ENCODE assay signal across 8 cellular contexts in genomic region chr4:37666625-37667071, GRCh38. TPM values are rescaled to one million over a fixed set of nuclear protein-coding genes. Genes with fewer than 3 reads are reported as not detected.
DNase-seq lines count a peak whose midpoint lies in the region; ATAC-seq and FAIRE-seq lines count a peak whose summit lies in the region.

No MANE protein-coding gene starts in this region.

- H3K27ac Mint-ChIP-seq in dendritic cell treated with granulocyte-macrophage colony-stimulating factor and Interleukin-4, amounts not matched to agents 40 ng/mL and 50 ng/mL, for 4 days = peak overlapping the region; percentile 81

- H3K27me3 Mint-ChIP-seq in dendritic cell treated with granulocyte-macrophage colony-stimulating factor and Interleukin-4, amounts not matched to agents 40 ng/mL and 50 ng/mL, for 4 days = no peaks in the 10 kb centered on the region

- H3K36me3 Mint-ChIP-seq in dendritic cell treated with granulocyte-macrophage colony-stimulating factor and Interleukin-4, amounts not matched to agents 40 ng/mL and 50 ng/mL, for 4 days (ENCODE audit: low read depth) = peaks cover 11% of the 10 kb centered on the region

- H3K4me3 Mint-ChIP-seq in dendritic cell treated with granulocyte-macrophage colony-stimulating factor and Interleukin-4, amounts not matched to agents 40 ng/mL and 50 ng/mL, for 4 days = peak overlapping the region; percentile 30

- FAIRE-seq in RCC 7860 (lab: Jason Lieb, UNC) = peak; percentile 97

- H3K4me1 Mint-ChIP-seq in dendritic cell treated with granulocyte-macrophage colony-stimulating factor and Interleukin-4, amounts not matched to agents 40 ng/mL and 50 ng/mL, for 4 days (ENCODE audit: low read depth) = peaks cover 44% of the 10 kb centered on the region

- intact Hi-C loops in dendritic cell treated with granulocyte-macrophage colony-stimulating factor and Interleukin-4, amounts not matched to agents 40 ng/mL and 50 ng/mL, for 4 days (cut with micrococcal nuclease) = no loop called here

- peak; percentile 12 to 14 for DNase-seq in activated CD4-positive, alpha-beta T cell treated with anti-CD3 and anti-CD28 coated beads for 4 hours
- no peak for DNase-seq in activated CD4-positive, alpha-beta T cell treated with anti-CD3 and anti-CD28 coated beads, Interleukin-2, amount 50 U/mL, for 1 hour
- DNase-seq in RCC 7860 (ENCODE audit: low spot score) (peak; percentile 98), myocyte (ENCODE audit: low read depth) (peak; percentile 69), activated gamma-delta T cell treated with Interleukin-2 at 50 U/mL for 16 hours (no peak), NCI-H2081 (lab: John Stamatoyannopoulos, UW) (no peak)

- ATAC-seq in HG03097 (IDR thresholded peaks at IDR 0.05; ENCODE audit: low FRiP score, unreplicated experiment) = no peak

- no peaks in the 10 kb centered on the region for H3K9me3 Mint-ChIP-seq in dendritic cell treated with granulocyte-macrophage colony-stimulating factor and Interleukin-4, amounts not matched to agents 40 ng/mL and 50 ng/mL, for 4 days

RNA-seq across cellular contexts. Expression of gene RELL1, which starts 19.5 kb away (rescaled TPM):
- total RNA-seq in myocyte = 66.9 and 97.1 TPM in 2 replicates
- 27.4 TPM for polyA plus RNA-seq in myocyte (2012)

Comparison
In these comparisons a context has a peak if more than half of its experiments do, and no peak if none do; other contexts are left out.
1. DNase-seq: peak in activated CD4-positive, alpha-beta T cell treated with anti-CD3 and anti-CD28 coated beads for 4 hours (2 of 2), RCC 7860 (single experiment) and myocyte (single experiment); none in activated CD4-positive, alpha-beta T cell treated with anti-CD3 and anti-CD28 coated beads, Interleukin-2, amount 50 U/mL, for 1 hour (single experiment), activated gamma-delta T cell treated with Interleukin-2 at 50 U/mL for 16 hours (single experiment) and NCI-H2081 (0 of 2).